ENCODE assay signal across 2 cellular contexts in genomic region chr17:42560246-42560645, GRCh38.
TF ChIP-seq lines count a peak whose summit lies in the region.

No MANE protein-coding gene starts in this region.

TF ChIP-seq in HCT116, 20 proteins besides CTCF, POLR2A, EP300 and RAD21:
- TF ChIP-seq, protein P1, sequence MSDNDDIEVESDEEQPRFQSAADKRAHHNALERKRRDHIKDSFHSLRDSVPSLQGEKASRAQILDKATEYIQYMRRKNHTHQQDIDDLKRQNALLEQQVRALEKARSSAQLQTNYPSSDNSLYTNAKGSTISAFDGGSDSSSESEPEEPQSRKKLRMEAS (IDR thresholded peaks at IDR 0.05) = no peak
- no peak for TF ChIP-seq CEBPB (IDR thresholded peaks at IDR 0.05; ENCODE audit: low read depth)
- TF ChIP-seq SP1 (IDR thresholded peaks at IDR 0.05; ENCODE audit: low read depth) = no peak
- TF ChIP-seq, protein P2, sequence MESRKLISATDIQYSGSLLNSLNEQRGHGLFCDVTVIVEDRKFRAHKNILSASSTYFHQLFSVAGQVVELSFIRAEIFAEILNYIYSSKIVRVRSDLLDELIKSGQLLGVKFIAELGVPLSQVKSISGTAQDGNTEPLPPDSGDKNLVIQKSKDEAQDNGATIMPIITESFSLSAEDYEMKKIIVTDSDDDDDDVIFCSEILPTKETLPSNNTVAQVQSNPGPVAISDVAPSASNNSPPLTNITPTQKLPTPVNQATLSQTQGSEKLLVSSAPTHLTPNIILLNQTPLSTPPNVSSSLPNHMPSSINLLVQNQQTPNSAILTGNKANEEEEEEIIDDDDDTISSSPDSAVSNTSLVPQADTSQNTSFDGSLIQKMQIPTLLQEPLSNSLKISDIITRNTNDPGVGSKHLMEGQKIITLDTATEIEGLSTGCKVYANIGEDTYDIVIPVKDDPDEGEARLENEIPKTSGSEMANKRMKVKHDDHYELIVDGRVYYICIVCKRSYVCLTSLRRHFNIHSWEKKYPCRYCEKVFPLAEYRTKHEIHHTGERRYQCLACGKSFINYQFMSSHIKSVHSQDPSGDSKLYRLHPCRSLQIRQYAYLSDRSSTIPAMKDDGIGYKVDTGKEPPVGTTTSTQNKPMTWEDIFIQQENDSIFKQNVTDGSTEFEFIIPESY (IDR thresholded peaks at IDR 0.05; ENCODE audit: extremely low read depth, insufficient replicate concordance, low read length) = no peak
- TF ChIP-seq FOSL1 (IDR thresholded peaks at IDR 0.05; ENCODE audit: low read depth) = no peak
- no peak for TF ChIP-seq TCF7L2 (IDR thresholded peaks at IDR 0.05; ENCODE audit: borderline replicate concordance, extremely low read depth, insufficient read depth, insufficient read length)
- no peak for TF ChIP-seq ZFX (IDR thresholded peaks at IDR 0.05)
- no peak for TF ChIP-seq EGR1 (IDR thresholded peaks at IDR 0.05; ENCODE audit: low read depth)
- TF ChIP-seq, protein P3, sequence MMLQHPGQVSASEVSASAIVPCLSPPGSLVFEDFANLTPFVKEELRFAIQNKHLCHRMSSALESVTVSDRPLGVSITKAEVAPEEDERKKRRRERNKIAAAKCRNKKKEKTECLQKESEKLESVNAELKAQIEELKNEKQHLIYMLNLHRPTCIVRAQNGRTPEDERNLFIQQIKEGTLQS (IDR thresholded peaks at IDR 0.05) = no peak

TF ChIP-seq in K562, 482 proteins besides CTCF, POLR2A, EP300 and RAD21:
- TF ChIP-seq ZSCAN32 (CRISPR knock-in tag; IDR thresholded peaks at IDR 0.05) (no peak), GATA2 (CRISPR knock-in tag; IDR thresholded peaks at IDR 0.05) (0 out of 2 replicates have a peak, but pooled peaks have one; percentile 42)
